Comparison of ENCODE assay signal across 8 cellular contexts in the genomic region with DNA sequence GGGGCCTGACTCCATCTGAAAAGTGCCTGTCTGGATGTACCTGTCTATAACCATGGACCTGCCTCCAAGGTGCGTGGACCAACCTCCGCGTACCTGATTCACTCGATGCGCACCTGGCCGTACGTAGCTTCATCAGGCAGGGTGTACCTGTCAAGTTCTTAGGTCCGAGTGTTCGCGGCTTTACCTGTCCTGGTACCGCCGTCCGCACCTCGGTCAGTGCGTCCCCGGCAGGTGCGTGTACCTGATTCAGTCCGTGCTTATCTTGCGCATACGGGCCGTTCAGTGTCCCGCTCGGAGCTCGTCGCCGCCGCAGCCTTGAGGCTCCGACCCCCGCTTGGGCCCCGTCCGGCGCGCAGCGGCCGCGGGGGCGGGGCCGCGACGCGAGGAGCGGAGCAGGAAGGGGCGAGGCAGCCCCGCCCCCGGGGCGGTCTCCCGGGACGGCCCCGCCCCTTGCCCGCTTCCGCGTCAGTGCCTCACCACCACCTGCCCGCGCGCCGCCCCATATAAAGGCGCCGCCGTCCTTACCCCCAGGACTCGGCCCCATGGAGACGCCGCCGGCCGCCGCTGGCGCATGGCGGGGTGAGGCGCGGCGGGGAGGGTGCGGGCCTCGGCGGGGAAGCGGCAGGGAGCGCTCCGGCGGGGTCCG. TPM values are rescaled to one million over a fixed set of nuclear protein-coding genes. Genes with fewer than 3 reads are reported as not detected.
DNase-seq lines count a peak whose midpoint lies in the region; ATAC-seq, FAIRE-seq and TF ChIP-seq lines count a peak whose summit lies in the region.

Gene ZC3H12A, plus strand, starts transcription at position 530 of the 646 bp plus-strand sequence. CDS start 917 bp downstream, outside the sequence.

- DNase-seq in NCI-H146 (lab: John Stamatoyannopoulos, UW) (peak; percentile 76), T-helper 2 cell (peak; percentile 88 to 95 (median 92)), amniotic stem cell (lab: John Stamatoyannopoulos, UW) (peak; percentile 65), left ventricle myocardium superior (peak; percentile 96), psoas muscle (peak; percentile 94 to 96), urothelium cell line (ENCODE audit: low spot score) (peak; percentile 98)

- peaks cover 64% of the 10 kb centered on the region for H3K4me1 ChIP-seq in psoas muscle

- peaks cover 0 to 34% of the 10 kb centered on the region in 2 donors for H3K36me3 ChIP-seq in psoas muscle (ENCODE audit: insufficient read depth in 1 of 2, low read depth in 1 of 2)

- no peaks in the 10 kb centered on the region for H3K9me3 ChIP-seq in psoas muscle

- ATAC-seq in HG02610 (IDR thresholded peaks at IDR 0.05; ENCODE audit: unreplicated experiment) = peak; percentile 54
- peak; percentile 87 for ATAC-seq in left ventricle myocardium superior
- ATAC-seq in psoas muscle = peak; percentile 73 to 89 (median 79)

- intact Hi-C loops in left ventricle myocardium superior (cut with micrococcal nuclease) (no loop called here), psoas muscle (cut with DNase I) (no loop called here)

- FAIRE-seq in urothelium cell line (lab: Jason Lieb, UNC) = no peak

- no peak for TF ChIP-seq CTCF in psoas muscle (IDR thresholded peaks at IDR 0.05)

- no peaks in the 10 kb centered on the region for H3K27me3 ChIP-seq in psoas muscle (ENCODE audit: insufficient read depth in 3 of 3, low read length in 2 of 3)

- 1 to 2% (median 1%) methylated on average over 40 to 77 of the region's 78 CpGs for WGBS in psoas muscle, 3 donors

- peak within 1 kb of the TSS; percentile 93 for H3K4me3 ChIP-seq in GM08714 (ENCODE audit: low read length)
- peak within 1 kb of the TSS; percentile 72 for H3K4me3 ChIP-seq in psoas muscle

- H3K27ac ChIP-seq in psoas muscle = peak within 1 kb of the TSS; percentile 90

RNA-seq across cellular contexts. Expression of gene ZC3H12A, which starts in this region (rescaled TPM):
- total RNA-seq in left ventricle myocardium superior = 4.3 TPM
- 10 to 100 TPM in 3 of 4 donors, 1 to 10 TPM in 1; 1.9 to 30.2 (median 15.6) TPM for total RNA-seq in psoas muscle
- polyA plus RNA-seq in psoas muscle = 10 to 100 TPM in 1 of 3 donors, 1 to 10 TPM in 2; 3.2 to 23.3 (median 3.7) TPM

Comparison
In these comparisons a context has a peak if more than half of its experiments do, and no peak if none do; other contexts are left out.
1. Peak in every context shown above with its lines: DNase-seq, ATAC-seq, H3K4me3 ChIP-seq and H3K27ac ChIP-seq.